ENCODE assay signal across 1 cellular context in genomic region chr5:54302267-54302687, GRCh38.
A peak's percentile ranks its signal among the peaks of the same experiment; 100 is the strongest.
TF ChIP-seq lines count a peak whose summit lies in the region.

No MANE protein-coding gene starts in this region.

TF ChIP-seq in HEK293, 187 proteins besides CTCF, POLR2A, EP300 and RAD21 (continued from another document and continues in another):
- TF ChIP-seq KLF8 (tag by site-specific recombination; IDR thresholded peaks at IDR 0.05) (peak; percentile 93), TRIM28 (IDR thresholded peaks at IDR 0.05; ENCODE audit: borderline replicate concordance, low read length) (peak; percentile 79; the same call in 1 of the 2 replicates), ZNF266 (tag by site-specific recombination; IDR thresholded peaks at IDR 0.05; ENCODE audit: low read depth) (no peak), BCL11B (tag by site-specific recombination; IDR thresholded peaks at IDR 0.05; ENCODE audit: low read depth) (no peak), TSHZ1 (tag by site-specific recombination; IDR thresholded peaks at IDR 0.05; ENCODE audit: borderline replicate concordance) (peak; percentile 98), ZNF624 (tag by site-specific recombination; IDR thresholded peaks at IDR 0.05) (no peak), HOXA7 (CRISPR knock-in tag; IDR thresholded peaks at IDR 0.05; ENCODE audit: borderline replicate concordance) (no peak), ZNF239 (tag by site-specific recombination; IDR thresholded peaks at IDR 0.05) (no peak), FEZF1 (tag by site-specific recombination; IDR thresholded peaks at IDR 0.05) (peak; percentile 100), ZIC2 (tag by site-specific recombination; IDR thresholded peaks at IDR 0.05) (peak; percentile 54), KLF9 (tag by site-specific recombination; IDR thresholded peaks at IDR 0.05; ENCODE audit: low read depth) (no peak), ZNF302 (tag by site-specific recombination; IDR thresholded peaks at IDR 0.05; ENCODE audit: low read depth) (no peak), INSM2 (tag by site-specific recombination; IDR thresholded peaks at IDR 0.05) (peak; percentile 98), ZNF426 (tag by site-specific recombination; IDR thresholded peaks at IDR 0.05) (no peak), ZXDB (tag by site-specific recombination; IDR thresholded peaks at IDR 0.05) (peak; percentile 97), ZNF596 (tag by site-specific recombination; IDR thresholded peaks at IDR 0.05) (peak; percentile 66), HOXC10 (CRISPR knock-in tag; IDR thresholded peaks at IDR 0.05) (no peak), ZNF558 (tag by site-specific recombination; IDR thresholded peaks at IDR 0.05) (peak; percentile 88), PRDM2 (tag by site-specific recombination; IDR thresholded peaks at IDR 0.05; ENCODE audit: borderline replicate concordance) (no peak), ZNF214 (tag by site-specific recombination; IDR thresholded peaks at IDR 0.05; ENCODE audit: borderline replicate concordance) (no peak), ZNF514 (tag by site-specific recombination; IDR thresholded peaks at IDR 0.05) (no peak), KLF7 (tag by site-specific recombination; IDR thresholded peaks at IDR 0.05; ENCODE audit: borderline replicate concordance) (peak; percentile 82; the same call in 1 of the 2 replicates), ZBTB21 (tag by site-specific recombination; IDR thresholded peaks at IDR 0.05) (peak; percentile 71), PBX3 (CRISPR knock-in tag; IDR thresholded peaks at IDR 0.05) (no peak), ZNF510 (tag by site-specific recombination; IDR thresholded peaks at IDR 0.05; ENCODE audit: insufficient replicate concordance) (no peak), ZNF398 (tag by site-specific recombination; IDR thresholded peaks at IDR 0.05) (0 out of 2 replicates have a peak, but pooled peaks have one; percentile 9), ZNF768 (tag by site-specific recombination; IDR thresholded peaks at IDR 0.05) (no peak), ZNF785 (tag by site-specific recombination; IDR thresholded peaks at IDR 0.05) (no peak), ZNF223 (tag by site-specific recombination; IDR thresholded peaks at IDR 0.05) (no peak), ZNF391 (tag by site-specific recombination; IDR thresholded peaks at IDR 0.05; ENCODE audit: borderline replicate concordance, low read depth) (peak; percentile 77; the same call in 1 of the 2 replicates), SCRT1 (tag by site-specific recombination; IDR thresholded peaks at IDR 0.05; ENCODE audit: borderline replicate concordance) (peak; percentile 58; the same call in 1 of the 2 replicates), ZNF837 (tag by site-specific recombination; IDR thresholded peaks at IDR 0.05) (no peak), ZNF664 (tag by site-specific recombination; IDR thresholded peaks at IDR 0.05) (peak; percentile 99), ELK4 (IDR thresholded peaks at IDR 0.05; ENCODE audit: borderline replicate concordance, low read depth, low read length) (no peak), ZBTB8A (tag by site-specific recombination; IDR thresholded peaks at IDR 0.05) (0 out of 2 replicates have a peak, but pooled peaks have one; percentile 26), ZFP69B (tag by site-specific recombination; IDR thresholded peaks at IDR 0.05) (peak; percentile 28; the same call in 1 of the 2 replicates), MYNN (tag by site-specific recombination; IDR thresholded peaks at IDR 0.05; ENCODE audit: borderline replicate concordance) (no peak), KLF1 (tag by site-specific recombination; IDR thresholded peaks at IDR 0.05) (peak; percentile 67), ZNF629 (tag by site-specific recombination; IDR thresholded peaks at IDR 0.05) (peak; percentile 93), ZNF274 (IDR thresholded peaks at IDR 0.05; ENCODE audit: low read length) (no peak), ZNF274 (tag by site-specific recombination; IDR thresholded peaks at IDR 0.05; ENCODE audit: borderline replicate concordance) (no peak), SALL2 (tag by site-specific recombination; IDR thresholded peaks at IDR 0.05; ENCODE audit: borderline replicate concordance) (no peak), BCL6B (tag by site-specific recombination; IDR thresholded peaks at IDR 0.05) (no peak), KLF17 (tag by site-specific recombination; IDR thresholded peaks at IDR 0.05) (0 out of 2 replicates have a peak, but pooled peaks have one; percentile 18), OSR2 (tag by site-specific recombination; IDR thresholded peaks at IDR 0.05) (peak; percentile 98), ZNF626 (tag by site-specific recombination; IDR thresholded peaks at IDR 0.05) (no peak), ZNF580 (tag by site-specific recombination; IDR thresholded peaks at IDR 0.05) (peak; percentile 93), ZFP3 (tag by site-specific recombination; IDR thresholded peaks at IDR 0.05; ENCODE audit: low read depth) (no peak), ZNF521 (tag by site-specific recombination; IDR thresholded peaks at IDR 0.05) (no peak)
